8 cellular contexts compared by ENCODE assay signal in genomic region chr20:50958733-50959542, GRCh38. TPM values are rescaled to one million over a fixed set of nuclear protein-coding genes. Genes with fewer than 3 reads are reported as not detected.
DNase-seq lines count a peak whose midpoint lies in the region; ATAC-seq and TF ChIP-seq lines count a peak whose summit lies in the region.

MOCS3 (plus strand) TSS chr20:50958818; CDS start chr20:50958843, 25 bp downstream.

- no peak for TF ChIP-seq CTCF in chondrocyte (IDR thresholded peaks at IDR 0.05)

- no peaks in the 10 kb centered on the region for H3K27me3 ChIP-seq in layer of hippocampus (ENCODE audit: control insufficient read depth, insufficient read depth, low read length)

- H3K4me1 Mint-ChIP-seq in chondrocyte (ENCODE audit: low read depth), result peaks cover 44% of the 10 kb centered on the region

- no peaks in the 10 kb centered on the region for H3K27me3 Mint-ChIP-seq in chondrocyte (ENCODE audit: low read depth)

- peaks cover 4% of the 10 kb centered on the region for H3K9me3 Mint-ChIP-seq in chondrocyte (ENCODE audit: low read depth)

- peak; percentile 83 for ATAC-seq in HG02678 (IDR thresholded peaks at IDR 0.05; ENCODE audit: unreplicated experiment)

- peak within 1 kb of the TSS; percentile 97 for H3K27ac ChIP-seq in layer of hippocampus (ENCODE audit: low read depth, low read length)

- peaks cover 4% of the 10 kb centered on the region for H3K36me3 Mint-ChIP-seq in chondrocyte (ENCODE audit: low read depth)

- DNase-seq in NCI-H2196 (lab: John Stamatoyannopoulos, UW; ENCODE audit: unreplicated experiment) (peak; percentile 94), NCI-H2196 treated with DMSO at 0.1 percent for 48 hours (lab: John Stamatoyannopoulos, UW; ENCODE audit: unreplicated experiment) (no peak), NCI-H2029 (lab: John Stamatoyannopoulos, UW) (peak; percentile 94), chondrocyte (ENCODE audit: low spot score) (no peak)
- DNase-seq in activated CD4-positive, alpha-beta T cell treated with anti-CD3 and anti-CD28 coated beads for 4 hours, result peak; percentile 80 to 81
- peak; percentile 85 for DNase-seq in stimulated activated CD4-positive, alpha-beta T cell treated with anti-CD3 and anti-CD28 coated beads, Interleukin-1b, Interleukin-23, amount 100 ng/mL, for 48 hours

- H3K4me3 Mint-ChIP-seq in chondrocyte (ENCODE audit: unreplicated experiment), result peak within 1 kb of the TSS; percentile 97

- peak within 1 kb of the TSS; percentile 99 for H3K27ac Mint-ChIP-seq in chondrocyte (ENCODE audit: unreplicated experiment)

RNA-seq across cellular contexts. Expression of gene MOCS3, which starts in this region (rescaled TPM):
- total RNA-seq in chondrocyte, result 4.3 to 4.6 TPM (median 4.4 TPM) in 3 replicates

Comparison
In these comparisons a context has a peak if more than half of its experiments do, and no peak if none do; other contexts are left out.
1. DNase-seq: peak in NCI-H2196 (single experiment), NCI-H2029 (single experiment), activated CD4-positive, alpha-beta T cell treated with anti-CD3 and anti-CD28 coated beads for 4 hours (2 of 2) and stimulated activated CD4-positive, alpha-beta T cell treated with anti-CD3 and anti-CD28 coated beads, Interleukin-1b, Interleukin-23, amount 100 ng/mL, for 48 hours (single experiment); none in NCI-H2196 treated with DMSO at 0.1 percent for 48 hours (single experiment) and chondrocyte (single experiment).